Comparison of ENCODE assay signal across 20 cellular contexts in the genomic region with DNA sequence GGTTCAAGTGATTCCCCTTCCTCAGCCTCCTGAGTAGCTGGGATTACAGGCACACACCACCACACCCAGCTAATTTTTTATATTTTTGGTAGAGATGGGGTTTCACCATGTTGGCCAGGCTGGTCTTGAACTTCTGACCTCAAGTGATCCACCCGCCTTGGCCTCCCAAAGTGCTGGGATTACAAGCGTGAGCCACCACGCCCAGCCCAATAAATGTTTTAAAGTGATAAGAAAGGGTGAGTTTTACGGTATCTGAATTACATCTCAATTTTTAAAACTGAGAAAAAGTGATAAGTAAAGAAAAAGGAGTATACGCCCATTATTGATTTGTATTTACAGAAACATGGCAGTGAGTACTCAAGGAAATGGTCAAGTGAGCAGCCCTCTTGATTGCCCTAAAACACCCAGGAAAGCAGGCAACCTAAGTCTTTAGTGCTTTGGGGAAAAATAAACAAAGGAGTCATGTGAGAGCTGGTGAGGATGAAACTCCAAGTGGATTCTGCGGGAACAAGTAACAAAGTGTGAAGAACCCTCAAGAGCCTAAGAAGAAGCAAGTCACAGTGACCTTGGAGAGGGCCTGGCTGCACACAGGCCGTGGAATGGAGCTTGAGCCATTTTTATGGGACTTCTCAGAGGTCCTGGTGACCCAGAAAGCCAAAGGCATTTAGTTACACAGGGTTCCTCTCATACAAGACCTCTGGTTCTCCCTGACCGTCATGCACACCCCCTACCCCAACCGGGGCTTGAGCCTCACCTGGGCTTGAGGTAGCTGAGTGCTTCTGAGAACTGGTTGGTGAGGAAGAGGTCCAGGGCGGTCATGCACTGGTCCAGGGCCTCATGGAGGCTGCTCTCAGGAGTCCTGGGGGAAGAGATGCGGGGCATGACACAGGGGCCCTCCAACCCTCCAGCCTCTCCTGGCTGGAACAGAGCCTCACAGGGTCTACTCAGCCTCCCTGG. TPM values are rescaled to one million over a fixed set of nuclear protein-coding genes. Genes with fewer than 3 reads are reported as not detected.
"Had no signal": no experiment of that assay in that cellular context is flagged by ENCODE, and none has a peak within 500 bp of the region (broad histone marks: within the 10 kb centered on the region; RNA-seq: fewer than 3 reads in every experiment).

No MANE protein-coding gene starts in this region.

- H3K4me1 Mint-ChIP-seq: immature natural killer cell had no signal

- H3K4me3 ChIP-seq: esophagus squamous epithelium, heart right ventricle, tibial nerve had no signal

- H3K4me1 ChIP-seq: tibial nerve had no signal

- H3K36me3 Mint-ChIP-seq: immature natural killer cell, mesothelial cell of epicardium had no signal

- H3K27ac Mint-ChIP-seq: activated T-cell treated with anti-CD3 and anti-CD28 coated beads, Interleukin-2, amount 50 U/mL, for 72 hours; immature natural killer cell; mesothelial cell of epicardium had no signal

- H3K9me3 ChIP-seq: esophagus squamous epithelium, heart right ventricle, tibial nerve had no signal

- H3K27ac ChIP-seq: esophagus squamous epithelium, heart right ventricle, tibial nerve, VCaP had no signal

- H3K4me3 Mint-ChIP-seq: activated T-cell treated with anti-CD3 and anti-CD28 coated beads, Interleukin-2, amount 50 U/mL, for 72 hours; immature natural killer cell; mesothelial cell of epicardium had no signal

- ATAC-seq: activated T-cell treated with anti-CD3 and anti-CD28 coated beads, Interleukin-2, amount 50 U/mL, for 72 hours; heart right ventricle had no signal

- DNase-seq: activated CD4-positive, alpha-beta T cell treated with anti-CD3 and anti-CD28 coated beads for 1 hour; activated CD4-positive, alpha-beta T cell treated with anti-CD3 and anti-CD28 coated beads, Interleukin-2, amount 50 U/mL, for 4 hours; activated effector memory CD4-positive, alpha-beta T cell treated with anti-CD3 and anti-CD28 coated beads, Interleukin-2, amount 50 U/mL, for 16 hours; activated naive CD4-positive, alpha-beta T cell treated with anti-CD3 and anti-CD28 coated beads, Interleukin-2, amount 50 U/mL, for 16 hours; activated T-cell treated with anti-CD3 and anti-CD28 coated beads, Interleukin-2, amount 50 U/mL, for 72 hours; cerebellar nuclear complex; effector CD8-positive, alpha-beta T cell; esophagus squamous epithelium; heart right ventricle; immature natural killer cell; retina; stimulated activated CD4-positive, alpha-beta T cell treated with anti-CD3 and anti-CD28 coated beads, Interleukin-12 subunit alpha, Interleukin-12 subunit beta, amount 100 ng/mL, for 4 hours; stimulated activated CD4-positive, alpha-beta T cell treated with anti-CD3 and anti-CD28 coated beads, Interleukin-1b, Interleukin-23, amount 100 ng/mL, for 48 hours; stimulated activated CD8-positive, alpha-beta memory T cell treated with anti-CD3 and anti-CD28 coated beads, Interleukin-4, amount 100 ng/mL, for 48 hours; stimulated activated naive CD4-positive, alpha-beta T cell; substantia nigra; T-helper 2 cell had no signal

- H3K9me3 Mint-ChIP-seq: immature natural killer cell, mesothelial cell of epicardium had no signal

- H3K27me3 ChIP-seq: esophagus squamous epithelium, heart right ventricle, tibial nerve had no signal

- H3K36me3 ChIP-seq: esophagus squamous epithelium, heart right ventricle, tibial nerve had no signal

RNA-seq across cellular contexts. Expression of a gene that starts 9.1 kb away (rescaled TPM):
- polyA plus RNA-seq: immature natural killer cell had no signal
